14 cellular contexts compared by ENCODE assay signal in the genomic region with DNA sequence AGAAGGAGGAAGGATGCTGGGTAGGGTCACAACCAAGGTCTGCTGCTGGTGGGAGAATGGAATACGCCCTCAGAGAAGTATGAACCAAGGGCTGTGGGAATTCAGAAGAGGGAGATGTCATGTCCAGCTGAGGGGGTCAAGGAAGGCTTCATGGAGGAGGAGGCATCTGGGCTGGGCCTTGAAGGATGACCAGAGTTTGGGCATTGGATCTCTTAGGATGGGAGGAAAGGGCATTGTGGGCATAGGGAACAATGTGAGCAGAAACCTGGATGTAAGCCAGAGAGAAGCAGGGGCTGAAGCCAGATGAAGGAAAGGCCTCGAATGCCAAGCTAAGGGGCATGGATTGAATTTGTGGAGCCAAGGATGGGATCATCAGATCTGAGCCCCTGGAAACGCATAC. TPM values are rescaled to one million over a fixed set of nuclear protein-coding genes. Genes with fewer than 3 reads are reported as not detected.
DNase-seq lines count a peak whose midpoint lies in the region; ATAC-seq and TF ChIP-seq lines count a peak whose summit lies in the region.
"Had no signal": no experiment of that assay in that cellular context is flagged by ENCODE, and none has a peak within 500 bp of the region (broad histone marks: within the 10 kb centered on the region; RNA-seq: fewer than 3 reads in every experiment).

No MANE protein-coding gene starts in this region.

- H2AK5ac ChIP-seq in IMR-90 (ENCODE audit: low read depth, low read length): peak overlapping the region; percentile 92

- DNase-seq in IMR-90 (no peak), esophagus muscularis mucosa (ENCODE audit: extremely low spot score) (peak; percentile 31), posterior vena cava (ENCODE audit: low spot score) (peak; percentile 14), foreskin fibroblast (no peak), A172 (ENCODE audit: low spot score) (no peak), mucosa of descending colon (no peak)
- DNase-seq: COR-L47, DMS153, NCI-H1092, NCI-H146, NCI-H2081, NCI-H748 treated with DMSO at 0.1 percent for 48 hours, PC-3 had no signal

- H3K36me3 ChIP-seq in BLaER1 (no peaks in the 10 kb centered on the region), IMR-90 (ENCODE audit: control insufficient read depth, insufficient read depth, low read length) (no peaks in the 10 kb centered on the region), esophagus muscularis mucosa (no peaks in the 10 kb centered on the region), mucosa of descending colon (ENCODE audit: low read depth) (no peaks in the 10 kb centered on the region)

- POLR2A ChIA-PET in IMR-90 (lab: Charles Lee; ENCODE audit: unreplicated experiment): no interaction called here

- in situ Hi-C loops in IMR-90 (cut with MboI; ENCODE audit: low sequenced_read_pairs): no loop called here

- H4K8ac ChIP-seq in IMR-90 (ENCODE audit: low read depth in 2 of 2, low read length in 2 of 2): peak overlapping the region; percentile 2 to 49; a peak in 2 of 4 replicates

- peak overlapping the region; percentile 67; the same call in 1 of the 2 replicates for H4K5ac ChIP-seq in IMR-90 (ENCODE audit: low read depth, low read length)

- no peak overlapping the region for H2AFZ ChIP-seq in IMR-90 (replicated peaks; ENCODE audit: low read length, poor library complexity)

- H3K4me2 ChIP-seq in BLaER1: peak overlapping the region; percentile 25
- H3K4me2 ChIP-seq in IMR-90 (ENCODE audit: low read depth, low read length): no peak overlapping the region

- TF ChIP-seq EP300 in esophagus muscularis mucosa (IDR thresholded peaks at IDR 0.05): no peak

- peak overlapping the region; percentile 96; the same call in 1 of the 3 replicates for H2BK15ac ChIP-seq in IMR-90 (ENCODE audit: low read depth, low read length)

- H2AK9ac ChIP-seq in IMR-90 (replicated peaks; ENCODE audit: low read depth, low read length, poor library complexity): no peak overlapping the region

- H3K18ac ChIP-seq in IMR-90 (ENCODE audit: low read depth, low read length): peak overlapping the region; percentile 69

- peak overlapping the region; percentile 76 for H2BK120ac ChIP-seq in IMR-90 (ENCODE audit: low read depth, low read length)

- 46% methylated on average over 1 of the region's 3 CpGs; no CpG with 5 or more reads in 1 of the 2 experiments for WGBS in IMR-90 (ENCODE audit: extremely low coverage in 2 of 2, insufficient read length in 1 of 2), 2 experiments
- WGBS in esophagus muscularis mucosa: 85% methylated on average over 3 of the region's 3 CpGs

- TF ChIP-seq POLR2A in IMR-90 (IDR thresholded peaks at IDR 0.05; ENCODE audit: low read depth, low read length) (no peak), esophagus muscularis mucosa (IDR thresholded peaks at IDR 0.05; ENCODE audit: low read depth) (no peak)

- H3K27ac ChIP-seq in BLaER1 (no peak overlapping the region), IMR-90 (ENCODE audit: insufficient read depth, low read length) (no peak overlapping the region), esophagus muscularis mucosa (replicated peaks in 1 of 4) (no peak overlapping the region)

- H3K27me3 ChIP-seq in BLaER1: peaks cover 11% of the 10 kb centered on the region
- H3K27me3 ChIP-seq in IMR-90 (ENCODE audit: control insufficient read depth, insufficient read depth, low read length): no peaks in the 10 kb centered on the region
- no peaks in the 10 kb centered on the region for H3K27me3 ChIP-seq in esophagus muscularis mucosa

- H3K9me1 ChIP-seq in IMR-90 (ENCODE audit: insufficient read depth, low read length): peaks cover 6% of the 10 kb centered on the region

- H3K4ac ChIP-seq in IMR-90 (ENCODE audit: low read depth, low read length): peak overlapping the region; percentile 83

- H3K23ac ChIP-seq in IMR-90 (ENCODE audit: low read depth, low read length): no peak overlapping the region; the same call in 1 of the 2 replicates

- H3K79me1 ChIP-seq in IMR-90 (ENCODE audit: low read depth in 1 of 2, low read length in 2 of 2): 0 out of 4 replicates have a peak, but pooled peaks cover 0 to 5% of the 10 kb centered on the region in 2 experiments

- BruUV-seq in IMR-90 (replicated peaks; lab: Mats Ljungman, UMichigan): no TSS peak

- H3K4me3 ChIP-seq in BLaER1 (no peak overlapping the region), IMR-90 (ENCODE audit: insufficient read depth, low read depth, low read length) (no peak overlapping the region), esophagus muscularis mucosa (no peak overlapping the region), foreskin fibroblast (ENCODE audit: low read depth in 1 of 2, low read length in 2 of 2) (no peak overlapping the region), mucosa of descending colon (no peak overlapping the region)

- no peak for TF ChIP-seq RAD21 in IMR-90 (IDR thresholded peaks at IDR 0.05; ENCODE audit: low read length)

- H4K20me1 ChIP-seq in BLaER1: no peaks in the 10 kb centered on the region
- H4K20me1 ChIP-seq in IMR-90 (ENCODE audit: insufficient read depth, low read length): no peaks in the 10 kb centered on the region

- intact Hi-C loops in IMR-90 (cut with micrococcal nuclease) (no loop called here), esophagus muscularis mucosa (cut with DNase I) (no loop called here), posterior vena cava (cut with DNase I) (no loop called here), mucosa of descending colon (cut with DNase I, micrococcal nuclease) (no loop called here)

- H3K4me1 ChIP-seq in BLaER1 (peaks cover 41% of the 10 kb centered on the region), IMR-90 (ENCODE audit: control insufficient read depth, insufficient read depth, low read length) (peaks cover 23% of the 10 kb centered on the region), esophagus muscularis mucosa (peaks cover 2 to 12% (median 10%) of the 10 kb centered on the region in 4 donors), mucosa of descending colon (ENCODE audit: low read depth) (no peaks in the 10 kb centered on the region)

- peak overlapping the region; percentile 19; the same call in 1 of the 2 replicates for H3K14ac ChIP-seq in IMR-90 (replicated peaks; ENCODE audit: low read depth, low read length)

- H4K91ac ChIP-seq in IMR-90 (ENCODE audit: insufficient read depth, low read depth, low read length): peak overlapping the region; percentile 90

- peaks cover 18% of the 10 kb centered on the region for H3K9me3 ChIP-seq in BLaER1
- H3K9me3 ChIP-seq in IMR-90 (ENCODE audit: control insufficient read depth, insufficient read depth, low read length): peaks cover 2% of the 10 kb centered on the region; the same call in 1 of the 2 replicates
- H3K9me3 ChIP-seq in esophagus muscularis mucosa: no peaks in the 10 kb centered on the region
- no peaks in the 10 kb centered on the region for H3K9me3 ChIP-seq in mucosa of descending colon

- no peak overlapping the region for H2BK5ac ChIP-seq in IMR-90 (ENCODE audit: low read depth, low read length, poor library complexity, severe bottlenecking)

- dilution Hi-C loops in IMR-90 (cut with HindIII; ENCODE audit: low sequenced_read_pairs, unreplicated experiment): no loop called here

- peak overlapping the region; percentile 79 for H2BK20ac ChIP-seq in IMR-90 (ENCODE audit: low read depth, low read length)

- ATAC-seq in IMR-90 (ENCODE audit: low read depth): no peak
- no peak for ATAC-seq in mucosa of descending colon
- ATAC-seq: PC-3 had no signal

- CTCF ChIA-PET in IMR-90 (lab: Yijun Ruan, JAX): no interaction called here

- H3K9ac ChIP-seq in BLaER1 (no peak overlapping the region), IMR-90 (ENCODE audit: low read depth, low read length) (no peak overlapping the region)

- TF ChIP-seq CTCF in IMR-90 (conservative IDR thresholded peaks at IDR 0.05; ENCODE audit: low read depth, low read length) (no peak), esophagus muscularis mucosa (IDR thresholded peaks at IDR 0.05) (no peak), foreskin fibroblast (IDR thresholded peaks at IDR 0.05; ENCODE audit: low read depth, low read length) (no peak), mucosa of descending colon (IDR thresholded peaks at IDR 0.05) (no peak)

- no peak overlapping the region for H3K56ac ChIP-seq in IMR-90 (ENCODE audit: extremely low read depth, insufficient read depth, low read length)

TF ChIP-seq in IMR-90, 13 proteins besides CTCF, POLR2A, EP300 and RAD21:
- TF ChIP-seq, protein P1, sequence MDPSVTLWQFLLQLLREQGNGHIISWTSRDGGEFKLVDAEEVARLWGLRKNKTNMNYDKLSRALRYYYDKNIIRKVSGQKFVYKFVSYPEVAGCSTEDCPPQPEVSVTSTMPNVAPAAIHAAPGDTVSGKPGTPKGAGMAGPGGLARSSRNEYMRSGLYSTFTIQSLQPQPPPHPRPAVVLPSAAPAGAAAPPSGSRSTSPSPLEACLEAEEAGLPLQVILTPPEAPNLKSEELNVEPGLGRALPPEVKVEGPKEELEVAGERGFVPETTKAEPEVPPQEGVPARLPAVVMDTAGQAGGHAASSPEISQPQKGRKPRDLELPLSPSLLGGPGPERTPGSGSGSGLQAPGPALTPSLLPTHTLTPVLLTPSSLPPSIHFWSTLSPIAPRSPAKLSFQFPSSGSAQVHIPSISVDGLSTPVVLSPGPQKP (IDR thresholded peaks at IDR 0.05; ENCODE audit: borderline replicate concordance, low read depth, low read length): no peak
- TF ChIP-seq, protein P2, sequence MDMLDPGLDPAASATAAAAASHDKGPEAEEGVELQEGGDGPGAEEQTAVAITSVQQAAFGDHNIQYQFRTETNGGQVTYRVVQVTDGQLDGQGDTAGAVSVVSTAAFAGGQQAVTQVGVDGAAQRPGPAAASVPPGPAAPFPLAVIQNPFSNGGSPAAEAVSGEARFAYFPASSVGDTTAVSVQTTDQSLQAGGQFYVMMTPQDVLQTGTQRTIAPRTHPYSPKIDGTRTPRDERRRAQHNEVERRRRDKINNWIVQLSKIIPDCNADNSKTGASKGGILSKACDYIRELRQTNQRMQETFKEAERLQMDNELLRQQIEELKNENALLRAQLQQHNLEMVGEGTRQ (IDR thresholded peaks at IDR 0.05; ENCODE audit: low read depth, low read length): no peak
- TF ChIP-seq MAZ (IDR thresholded peaks at IDR 0.05; ENCODE audit: borderline replicate concordance, low read depth, low read length): no peak
- no peak for TF ChIP-seq SMC3 (IDR thresholded peaks at IDR 0.05; ENCODE audit: low read depth, low read length)
- no peak for TF ChIP-seq MAFK (IDR thresholded peaks at IDR 0.05; ENCODE audit: low read depth, low read length)

RNA-seq across cellular contexts. Expression of a gene that starts 49.2 kb away (rescaled TPM):
- 3.6 and 4.1 TPM in 2 replicates for total RNA-seq in IMR-90 (2012; rRNA removed)
- 19.9 and 21.7 TPM in 2 replicates for polyA plus RNA-seq in IMR-90 (2012; rRNA removed)
- 11.1 and 15.2 TPM in 2 replicates for polyA plus RNA-seq in IMR-90 (2012; cell fraction: cytosol; rRNA removed)
- polyA plus RNA-seq in IMR-90 (2012; cell fraction: nucleus; rRNA removed; ENCODE audit: low replicate concordance): 52.0 and 95.3 TPM in 2 replicates
- 10 to 100 TPM in 3 of 4 donors, 1 to 10 TPM in 1; 7.8 to 26.5 (median 10.6) TPM for total RNA-seq in esophagus muscularis mucosa
- total RNA-seq in posterior vena cava: 1 to 10 TPM; 9.1 to 9.7 TPM
- 24.8 and 35.5 TPM in 2 replicates for total RNA-seq in A172 (2014; rRNA removed; shearing (Covaris generic))
- total RNA-seq in mucosa of descending colon: 10 to 100 TPM; 16.6 to 27.9 (median 18.0) TPM

Comparison
In these comparisons a context has a peak if more than half of its experiments do, and no peak if none do; other contexts are left out.
1. DNase-seq: peak in esophagus muscularis mucosa (single experiment) and posterior vena cava (single experiment); none in IMR-90 (single experiment), foreskin fibroblast (0 of 2), A172 (single experiment) and mucosa of descending colon (0 of 3).